In the genomic region with DNA sequence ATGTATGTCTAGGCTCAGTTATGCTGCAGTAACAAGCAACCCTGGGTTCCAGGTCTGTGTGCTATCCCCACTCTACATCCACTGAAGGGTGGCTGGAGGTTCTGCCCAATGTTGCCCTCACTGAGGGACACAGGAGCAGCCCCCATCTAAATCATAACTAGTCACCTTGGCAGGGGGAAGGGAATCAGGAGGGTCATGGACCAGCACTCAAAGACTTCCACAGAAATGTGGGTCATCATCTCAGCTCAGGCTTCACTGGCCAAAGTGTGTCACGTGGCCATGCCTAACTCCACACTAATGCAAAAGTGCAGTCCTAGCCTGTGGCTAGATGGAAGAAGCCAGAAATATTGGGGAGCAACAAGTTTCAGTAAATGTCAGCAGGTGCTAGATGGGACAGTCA, we compare ENCODE assay signal across 1 cellular context.
TF ChIP-seq lines count a peak whose summit lies in the region.

No MANE protein-coding gene starts in this region.

TF ChIP-seq in A549, 52 proteins besides CTCF, POLR2A, EP300 and RAD21 (continued from another document):
- TF ChIP-seq, protein P1, sequence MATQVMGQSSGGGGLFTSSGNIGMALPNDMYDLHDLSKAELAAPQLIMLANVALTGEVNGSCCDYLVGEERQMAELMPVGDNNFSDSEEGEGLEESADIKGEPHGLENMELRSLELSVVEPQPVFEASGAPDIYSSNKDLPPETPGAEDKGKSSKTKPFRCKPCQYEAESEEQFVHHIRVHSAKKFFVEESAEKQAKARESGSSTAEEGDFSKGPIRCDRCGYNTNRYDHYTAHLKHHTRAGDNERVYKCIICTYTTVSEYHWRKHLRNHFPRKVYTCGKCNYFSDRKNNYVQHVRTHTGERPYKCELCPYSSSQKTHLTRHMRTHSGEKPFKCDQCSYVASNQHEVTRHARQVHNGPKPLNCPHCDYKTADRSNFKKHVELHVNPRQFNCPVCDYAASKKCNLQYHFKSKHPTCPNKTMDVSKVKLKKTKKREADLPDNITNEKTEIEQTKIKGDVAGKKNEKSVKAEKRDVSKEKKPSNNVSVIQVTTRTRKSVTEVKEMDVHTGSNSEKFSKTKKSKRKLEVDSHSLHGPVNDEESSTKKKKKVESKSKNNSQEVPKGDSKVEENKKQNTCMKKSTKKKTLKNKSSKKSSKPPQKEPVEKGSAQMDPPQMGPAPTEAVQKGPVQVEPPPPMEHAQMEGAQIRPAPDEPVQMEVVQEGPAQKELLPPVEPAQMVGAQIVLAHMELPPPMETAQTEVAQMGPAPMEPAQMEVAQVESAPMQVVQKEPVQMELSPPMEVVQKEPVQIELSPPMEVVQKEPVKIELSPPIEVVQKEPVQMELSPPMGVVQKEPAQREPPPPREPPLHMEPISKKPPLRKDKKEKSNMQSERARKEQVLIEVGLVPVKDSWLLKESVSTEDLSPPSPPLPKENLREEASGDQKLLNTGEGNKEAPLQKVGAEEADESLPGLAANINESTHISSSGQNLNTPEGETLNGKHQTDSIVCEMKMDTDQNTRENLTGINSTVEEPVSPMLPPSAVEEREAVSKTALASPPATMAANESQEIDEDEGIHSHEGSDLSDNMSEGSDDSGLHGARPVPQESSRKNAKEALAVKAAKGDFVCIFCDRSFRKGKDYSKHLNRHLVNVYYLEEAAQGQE (IDR thresholded peaks at IDR 0.05): no peak
- TF ChIP-seq MAFK (IDR thresholded peaks at IDR 0.05; ENCODE audit: partially characterized antibody) (no peak), BHLHE40 (IDR thresholded peaks at IDR 0.05; ENCODE audit: low read depth, low read length) (no peak), ZC3H11A (IDR thresholded peaks at IDR 0.05) (no peak), HDAC2 (IDR thresholded peaks at IDR 0.05) (no peak), JUN (IDR thresholded peaks at IDR 0.05) (no peak), HOXA7 (CRISPR knock-in tag; IDR thresholded peaks at IDR 0.05) (no peak), KDM5A (IDR thresholded peaks at IDR 0.05) (no peak), CHD4 (IDR thresholded peaks at IDR 0.05; ENCODE audit: borderline replicate concordance) (no peak), RNF2 (IDR thresholded peaks at IDR 0.05; ENCODE audit: borderline replicate concordance, low read depth) (no peak), ESRRA (IDR thresholded peaks at IDR 0.05; ENCODE audit: borderline replicate concordance, low read length) (no peak), FOXS1 (CRISPR knock-in tag; IDR thresholded peaks at IDR 0.05) (no peak), JUNB (IDR thresholded peaks at IDR 0.05) (no peak), RARB (CRISPR knock-in tag; IDR thresholded peaks at IDR 0.05) (no peak)
- TF ChIP-seq, protein P2, sequence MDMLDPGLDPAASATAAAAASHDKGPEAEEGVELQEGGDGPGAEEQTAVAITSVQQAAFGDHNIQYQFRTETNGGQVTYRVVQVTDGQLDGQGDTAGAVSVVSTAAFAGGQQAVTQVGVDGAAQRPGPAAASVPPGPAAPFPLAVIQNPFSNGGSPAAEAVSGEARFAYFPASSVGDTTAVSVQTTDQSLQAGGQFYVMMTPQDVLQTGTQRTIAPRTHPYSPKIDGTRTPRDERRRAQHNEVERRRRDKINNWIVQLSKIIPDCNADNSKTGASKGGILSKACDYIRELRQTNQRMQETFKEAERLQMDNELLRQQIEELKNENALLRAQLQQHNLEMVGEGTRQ (IDR thresholded peaks at IDR 0.05): no peak; the same call in 1 of the 2 replicates
- TF ChIP-seq, protein P3, sequence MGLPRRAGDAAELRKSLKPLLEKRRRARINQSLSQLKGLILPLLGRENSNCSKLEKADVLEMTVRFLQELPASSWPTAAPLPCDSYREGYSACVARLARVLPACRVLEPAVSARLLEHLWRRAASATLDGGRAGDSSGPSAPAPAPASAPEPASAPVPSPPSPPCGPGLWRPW (IDR thresholded peaks at IDR 0.05): no peak
